In the genomic region with DNA sequence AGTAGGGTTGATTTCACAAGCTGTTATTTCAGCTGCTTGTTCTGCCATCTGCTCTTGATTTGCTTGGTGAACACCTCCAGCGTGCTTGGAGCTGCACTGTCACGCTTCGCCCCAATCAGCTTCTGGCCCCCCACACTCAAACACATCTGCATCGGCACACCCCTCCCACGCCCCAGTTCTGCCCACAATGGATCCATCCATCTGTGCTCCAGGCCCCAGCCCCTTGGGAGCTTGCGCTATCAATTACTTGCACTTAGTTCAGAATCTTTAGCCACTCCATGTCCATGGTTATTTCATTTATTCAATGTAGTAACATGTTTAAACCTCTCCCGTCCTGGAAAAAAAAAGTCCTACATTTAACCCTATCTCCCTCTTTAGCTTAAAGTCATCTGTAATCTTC, we compare ENCODE assay signal across 10 cellular contexts. TPM values are rescaled to one million over a fixed set of nuclear protein-coding genes. Genes with fewer than 3 reads are reported as not detected.
"Had no signal": no experiment of that assay in that cellular context is flagged by ENCODE, and none has a peak within 500 bp of the region (broad histone marks: within the 10 kb centered on the region; RNA-seq: fewer than 3 reads in every experiment).

No MANE protein-coding gene starts in this region.

RNA-seq across cellular contexts. Expression of a gene that starts 28.0 kb away (rescaled TPM):
- total RNA-seq: activated T-cell treated with anti-CD3 and anti-CD28 coated beads, Interleukin-2, amount 50 U/mL, for 4 hours; activated T-helper 17 cell treated with anti-CD3 and anti-CD28 coated beads, Interleukin-2, amount 50 U/mL, for 72 hours; bronchial epithelial cell; cardiac septum; epithelial cell of proximal tubule; esophagus mucosa; fibroblast of villous mesenchyme; T-helper 1 cell treated with Interleukin-12 subunit alpha and Interleukin-12 subunit beta and Interleukin-4 antibody, amounts not matched to agents 30 ng/mL and 1 ng/mL, for 36 hours; WTC11 had no signal
- polyA plus RNA-seq: adipose tissue had no signal
